ENCODE assay signal across 30 cellular contexts in genomic region chr19:43499042-43499441, GRCh38. TPM values are rescaled to one million over a fixed set of nuclear protein-coding genes. Genes with fewer than 3 reads are reported as not detected.
DNase-seq lines count a peak whose midpoint lies in the region; ATAC-seq and TF ChIP-seq lines count a peak whose summit lies in the region.
"Had no signal": no experiment of that assay in that cellular context is flagged by ENCODE, and none has a peak within 500 bp of the region (broad histone marks: within the 10 kb centered on the region; RNA-seq: fewer than 3 reads in every experiment).

No MANE protein-coding gene starts in this region.

- no peak for DNase-seq in activated naive CD8-positive, alpha-beta T cell treated with anti-CD3 and anti-CD28 coated beads for 36 hours
- peak; percentile 77 to 93 (median 91) for DNase-seq in right lobe of liver
- DNase-seq in spleen = no peak
- DNase-seq in pons (ENCODE audit: low spot score) = no peak
- DNase-seq: 8988T; activated CD4-positive, alpha-beta memory T cell treated with anti-CD3 and anti-CD28 coated beads for 36 hours; activated CD8-positive, alpha-beta memory T cell treated with anti-CD3 and anti-CD28 coated beads, Interleukin-2, amount 50 U/mL, for 48 hours; anterior cingulate cortex; colonic mucosa; effector memory CD4-positive, alpha-beta T cell; HFFc6; NCI-H1092 treated with DMSO at 0.1 percent for 48 hours; NCI-H1930; NCI-H526; sigmoid colon; stimulated activated naive CD8-positive, alpha-beta T cell treated with anti-CD3 and anti-CD28 coated beads, Interleukin-15, Interleukin-2, amounts not matched to agents 100 U/mL and 50 U/mL, for 24 hours; thyroid gland had no signal

- WGBS in right lobe of liver (ENCODE audit: insufficient coverage, low coverage, low lambda C conversion rate, missing lambda C conversion rate) = 16% methylated on average over 3 of the region's 3 CpGs
- WGBS in spleen, 5 donors = 75 to 95% (median 81%) methylated on average over 3 of the region's 3 CpGs

- H3K9me3 ChIP-seq in right lobe of liver (no peaks in the 10 kb centered on the region), spleen (no peaks in the 10 kb centered on the region)
- H3K9me3 ChIP-seq: colonic mucosa, sigmoid colon, thyroid gland had no signal

- H3K27ac Mint-ChIP-seq in activated naive CD8-positive, alpha-beta T cell = peak overlapping the region; percentile 61
- H3K27ac Mint-ChIP-seq in activated naive CD8-positive, alpha-beta T cell treated with anti-CD3 and anti-CD28 coated beads for 36 hours = no peak overlapping the region
- H3K27ac Mint-ChIP-seq in brain = peak overlapping the region in 4 of 5 experiments; percentile 13 to 73 (median 18)
- H3K27ac Mint-ChIP-seq: activated CD4-positive, alpha-beta memory T cell treated with anti-CD3 and anti-CD28 coated beads for 36 hours; activated naive CD4-positive, alpha-beta T cell treated with anti-CD3 and anti-CD28 coated beads, Interleukin-2, amount 50 U/mL, for 24 hours; activated T-helper 2 cell treated with anti-CD3 and anti-CD28 coated beads, Interferon-gamma antibody, Interleukin-2, Interleukin-4, amounts not matched to agents 10 μg/mL and 5 μg/mL and 100 μg/mL, durations not matched to agents 14 hours and 24 hours and 36 hours; GM23338; HFFc6; neural progenitor cell had no signal

- H3K4me1 ChIP-seq in right lobe of liver (peaks cover 0 to 43% (median 14%) of the 10 kb centered on the region in 4 donors), spleen (peaks cover 3 to 29% (median 11%) of the 10 kb centered on the region in 6 donors)
- H3K4me1 ChIP-seq: colonic mucosa, neural progenitor cell had no signal

- peaks cover 0 to 23% (median 8%) of the 10 kb centered on the region in 4 donors for H3K36me3 ChIP-seq in right lobe of liver
- peaks cover 0 to 67% (median 32%) of the 10 kb centered on the region in 6 donors for H3K36me3 ChIP-seq in spleen
- H3K36me3 ChIP-seq: cardiac muscle cell, colonic mucosa, neural progenitor cell had no signal

- intact Hi-C loops in right lobe of liver (cut with DNase I) (no loop called here), spleen (cut with DNase I; ENCODE audit: low total_unique reads) (no loop called here)

- no peak overlapping the region for H3K4me3 ChIP-seq in right lobe of liver
- H3K4me3 ChIP-seq in spleen = no peak overlapping the region
- H3K4me3 ChIP-seq: cardiac muscle cell, colonic mucosa, GM12878, GM23338, neural progenitor cell, sigmoid colon, thyroid gland had no signal

- no peaks in the 10 kb centered on the region for H3K9me3 Mint-ChIP-seq in activated naive CD8-positive, alpha-beta T cell (ENCODE audit: low read depth)
- no peaks in the 10 kb centered on the region for H3K9me3 Mint-ChIP-seq in activated naive CD8-positive, alpha-beta T cell treated with anti-CD3 and anti-CD28 coated beads for 36 hours
- peaks cover 0 to 2% (median 0%) of the 10 kb centered on the region in 5 experiments for H3K9me3 Mint-ChIP-seq in brain
- H3K9me3 Mint-ChIP-seq: activated CD4-positive, alpha-beta memory T cell treated with anti-CD3 and anti-CD28 coated beads for 36 hours; activated naive CD4-positive, alpha-beta T cell treated with anti-CD3 and anti-CD28 coated beads, Interleukin-2, amount 50 U/mL, for 24 hours; activated T-helper 2 cell treated with anti-CD3 and anti-CD28 coated beads, Interferon-gamma antibody, Interleukin-2, Interleukin-4, amounts not matched to agents 10 μg/mL and 5 μg/mL and 100 μg/mL, durations not matched to agents 14 hours and 24 hours and 36 hours; CD14-positive monocyte; HFFc6; neural progenitor cell had no signal

- H3K4me1 Mint-ChIP-seq in activated naive CD8-positive, alpha-beta T cell (ENCODE audit: low read depth) = peaks cover 27% of the 10 kb centered on the region
- H3K4me1 Mint-ChIP-seq in activated naive CD8-positive, alpha-beta T cell treated with anti-CD3 and anti-CD28 coated beads for 36 hours = peaks cover 15% of the 10 kb centered on the region
- peaks cover 22% of the 10 kb centered on the region for H3K4me1 Mint-ChIP-seq in brain

- peaks cover 8% of the 10 kb centered on the region for H3K36me3 Mint-ChIP-seq in activated naive CD8-positive, alpha-beta T cell
- H3K36me3 Mint-ChIP-seq in activated naive CD8-positive, alpha-beta T cell treated with anti-CD3 and anti-CD28 coated beads for 36 hours = peaks cover 12% of the 10 kb centered on the region
- peaks cover 38% of the 10 kb centered on the region for H3K36me3 Mint-ChIP-seq in brain

- ATAC-seq in right lobe of liver (peak; percentile 77 to 84 (median 82)), GM21786 (IDR thresholded peaks at IDR 0.05; ENCODE audit: unreplicated experiment) (no peak), HG03045 (IDR thresholded peaks at IDR 0.05; ENCODE audit: unreplicated experiment) (no peak)
- ATAC-seq: activated CD4-positive, CD25-positive, alpha-beta regulatory T cell treated with anti-CD3 and anti-CD28 coated beads, Interleukin-2, amount 50 U/mL, for 24 hours; GM12878; GM23338; Panc1; stimulated activated naive CD8-positive, alpha-beta T cell treated with anti-CD3 and anti-CD28 coated beads, Interleukin-15, Interleukin-2, amounts not matched to agents 100 U/mL and 50 U/mL, for 24 hours had no signal

- no peak for TF ChIP-seq POLR2A in right lobe of liver (IDR thresholded peaks at IDR 0.05)
- no peak for TF ChIP-seq POLR2A in spleen (IDR thresholded peaks at IDR 0.05)

- H3K27me3 ChIP-seq in right lobe of liver (no peaks in the 10 kb centered on the region), spleen (replicated peaks in 1 of 7) (no peaks in the 10 kb centered on the region)
- H3K27me3 ChIP-seq: cardiac muscle cell, colonic mucosa, sigmoid colon, thyroid gland had no signal

- no peaks in the 10 kb centered on the region for H3K27me3 Mint-ChIP-seq in activated naive CD8-positive, alpha-beta T cell
- no peaks in the 10 kb centered on the region for H3K27me3 Mint-ChIP-seq in activated naive CD8-positive, alpha-beta T cell treated with anti-CD3 and anti-CD28 coated beads for 36 hours
- peaks cover 5% of the 10 kb centered on the region for H3K27me3 Mint-ChIP-seq in brain
- H3K27me3 Mint-ChIP-seq: activated CD4-positive, alpha-beta memory T cell treated with anti-CD3 and anti-CD28 coated beads for 36 hours; activated naive CD4-positive, alpha-beta T cell treated with anti-CD3 and anti-CD28 coated beads, Interleukin-2, amount 50 U/mL, for 24 hours had no signal

- H3K27ac ChIP-seq in right lobe of liver (peak overlapping the region; percentile 39 to 81 (median 79)), spleen (peak overlapping the region in 6 of 8 donors; percentile 4 to 48 (median 32))
- H3K27ac ChIP-seq: cardiac muscle cell, colonic mucosa, neural progenitor cell, thyroid gland had no signal

- H3K4me3 Mint-ChIP-seq in activated naive CD8-positive, alpha-beta T cell = no peak overlapping the region
- no peak overlapping the region for H3K4me3 Mint-ChIP-seq in activated naive CD8-positive, alpha-beta T cell treated with anti-CD3 and anti-CD28 coated beads for 36 hours
- H3K4me3 Mint-ChIP-seq in brain = peak overlapping the region in 1 of 5 experiments; percentile 49
- H3K4me3 Mint-ChIP-seq: activated CD4-positive, alpha-beta memory T cell treated with anti-CD3 and anti-CD28 coated beads for 36 hours; activated naive CD4-positive, alpha-beta T cell treated with anti-CD3 and anti-CD28 coated beads, Interleukin-2, amount 50 U/mL, for 24 hours; GM23338; HFFc6; neural progenitor cell had no signal

- TF ChIP-seq CTCF in brain (conservative IDR thresholded peaks at IDR 0.05) = no peak
- no peak for TF ChIP-seq CTCF in right lobe of liver (IDR thresholded peaks at IDR 0.05)
- no peak for TF ChIP-seq CTCF in spleen (IDR thresholded peaks at IDR 0.05 in 8 of 11, conservative IDR thresholded peaks at IDR 0.05 in 3 of 11)

RNA-seq across cellular contexts. Expression of gene PHLDB3, which starts 5.5 kb away (rescaled TPM):
- total RNA-seq in activated naive CD8-positive, alpha-beta T cell treated with anti-CD3 and anti-CD28 coated beads for 36 hours = 10 to 100 TPM; 12.7 to 13.1 TPM
- polyA plus RNA-seq in brain (ENCODE audit: insufficient read depth, low read depth, low replicate concordance) (10.0 TPM), spleen (10 to 100 TPM; 10.4 to 22.8 (median 17.4) TPM)
- total RNA-seq in right lobe of liver (10 to 100 TPM in 5 of 6 experiments, 1 to 10 TPM in 1; 9.6 to 15.0 (median 11.1) TPM), spleen (10 to 100 TPM in 5 of 7 donors, 1 to 10 TPM in 2; 8.0 to 23.0 (median 14.8) TPM)

RNA-seq across cellular contexts. Expression of gene ETHE1, which starts 28.0 kb away (rescaled TPM):
- total RNA-seq in activated naive CD8-positive, alpha-beta T cell treated with anti-CD3 and anti-CD28 coated beads for 36 hours = 10 to 100 TPM; 41.5 to 44.8 TPM
- 30.1 TPM for polyA plus RNA-seq in brain (ENCODE audit: insufficient read depth, low read depth, low replicate concordance)
- total RNA-seq in right lobe of liver = 10 to 100 TPM; 26.4 to 60.8 (median 46.3) TPM
- 10 to 100 TPM; 25.3 to 53.4 (median 34.6) TPM for total RNA-seq in spleen
- 10 to 100 TPM; 20.2 to 42.8 (median 35.3) TPM for polyA plus RNA-seq in spleen

RNA-seq across cellular contexts. Expression of gene LYPD3, which starts 33.6 kb away (rescaled TPM):
- total RNA-seq in activated naive CD8-positive, alpha-beta T cell treated with anti-CD3 and anti-CD28 coated beads for 36 hours = 1 to 10 TPM; 5.2 to 5.3 TPM
- 3.2 TPM for polyA plus RNA-seq in brain (ENCODE audit: insufficient read depth, low read depth, low replicate concordance)
- under 1 TPM in 4 of 6 experiments, not detected in 2; 0.20 to 0.28 (median 0.25) TPM for total RNA-seq in right lobe of liver
- total RNA-seq in spleen = 1 to 10 TPM in 6 of 7 donors, under 1 TPM in 1; 0.57 to 2.8 (median 1.4) TPM
- polyA plus RNA-seq in spleen = 1 to 10 TPM; 1.5 to 1.7 (median 1.6) TPM

RNA-seq across cellular contexts. Expression of gene ZNF575, which starts 33.9 kb away (rescaled TPM):
- total RNA-seq in activated naive CD8-positive, alpha-beta T cell treated with anti-CD3 and anti-CD28 coated beads for 36 hours = 1 to 10 TPM; 2.0 to 2.2 TPM
- 4.1 TPM for polyA plus RNA-seq in brain (ENCODE audit: insufficient read depth, low read depth, low replicate concordance)
- total RNA-seq in right lobe of liver = under 1 TPM in 5 of 6 experiments, not detected in 1; 0.89 to 0.99 (median 0.95) TPM
- total RNA-seq in spleen = 1 to 10 TPM in 5 of 7 donors, not detected in 2; 1.0 to 4.3 (median 2.4) TPM
- polyA plus RNA-seq in spleen = 1 to 10 TPM in 1 of 3 donors, under 1 TPM in 2; 0.82 to 1.9 (median 0.87) TPM
- total RNA-seq: cardiac muscle cell had no signal

Comparison
In these comparisons a context has a peak if more than half of its experiments do, and no peak if none do; other contexts are left out.
1. DNase-seq: peak in right lobe of liver (3 of 3); none in activated naive CD8-positive, alpha-beta T cell treated with anti-CD3 and anti-CD28 coated beads for 36 hours (single experiment), spleen (single experiment) and pons (single experiment).
2. ATAC-seq: peak in right lobe of liver (4 of 4); none in GM21786 (single experiment) and HG03045 (single experiment).